Comparison of ENCODE assay signal across 11 cellular contexts in the genomic region with DNA sequence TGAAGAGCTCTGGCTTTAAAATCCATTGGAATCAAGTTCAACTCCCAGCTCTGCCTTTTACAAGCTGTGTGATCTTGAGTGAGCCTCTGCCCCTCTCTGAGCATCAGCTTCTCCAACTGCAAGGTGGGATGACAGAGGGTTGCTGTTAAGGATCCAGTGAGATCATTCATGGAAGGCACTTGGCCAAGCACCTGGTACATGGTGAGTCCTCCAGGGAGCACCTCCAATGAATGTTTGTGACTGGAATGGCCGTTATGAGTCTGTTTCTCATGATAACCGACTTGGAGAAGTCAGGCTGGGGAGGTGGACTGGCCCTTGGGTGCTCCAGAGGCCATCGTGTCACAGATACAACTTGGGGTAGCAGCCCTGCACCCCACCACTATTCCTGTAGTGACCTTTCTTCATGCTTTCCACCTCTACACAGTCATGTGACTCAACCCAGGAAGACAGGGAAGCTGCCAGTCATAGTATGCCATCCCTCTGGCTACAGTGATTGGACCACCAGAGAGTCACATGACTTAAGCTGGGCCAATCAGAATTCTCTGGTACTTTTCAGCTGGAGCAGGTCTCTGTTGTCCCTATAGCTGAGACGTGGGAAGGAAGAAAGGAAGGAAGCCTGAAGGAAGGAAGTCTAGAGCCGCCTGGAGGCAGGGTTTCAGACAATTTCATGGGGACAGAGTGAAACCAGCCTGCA. TPM values are rescaled to one million over a fixed set of nuclear protein-coding genes. Genes with fewer than 3 reads are reported as not detected.
DNase-seq lines count a peak whose midpoint lies in the region; ATAC-seq and TF ChIP-seq lines count a peak whose summit lies in the region.
"Had no signal": no experiment of that assay in that cellular context is flagged by ENCODE, and none has a peak within 500 bp of the region (broad histone marks: within the 10 kb centered on the region; RNA-seq: fewer than 3 reads in every experiment).

No MANE protein-coding gene starts in this region.

- H3K79me2 ChIP-seq in Loucy (ENCODE audit: insufficient read depth, low read length) = no peaks in the 10 kb centered on the region
- H3K79me2 ChIP-seq in osteoblast (ENCODE audit: insufficient read depth, low read length) = no peaks in the 10 kb centered on the region

- H3K27ac Mint-ChIP-seq in activated T-helper 17 cell treated with anti-CD3 and anti-CD28 coated beads, Interleukin-2, amount 50 U/mL, for 72 hours = no peak overlapping the region
- H3K27ac Mint-ChIP-seq: activated T-cell treated with anti-CD3 and anti-CD28 coated beads, Interleukin-2, amount 50 U/mL, for 72 hours had no signal

- WGBS in stomach, 5 donors = 70 to 78% (median 73%) methylated on average over 5 of the region's 5 CpGs

- H3K27me3 Mint-ChIP-seq in activated T-helper 17 cell treated with anti-CD3 and anti-CD28 coated beads, Interleukin-2, amount 50 U/mL, for 72 hours = peaks cover 3% of the 10 kb centered on the region

- no peak for TF ChIP-seq POLR2A in stomach (IDR thresholded peaks at IDR 0.05)

- no peak for TF ChIP-seq EP300 in stomach (IDR thresholded peaks at IDR 0.05)

- peak; percentile 45 for ATAC-seq in activated T-helper 17 cell treated with anti-CD3 and anti-CD28 coated beads, Interleukin-2, amount 50 U/mL, for 72 hours (replicated peaks)
- ATAC-seq: sciatic nerve had no signal

- H3K4me1 ChIP-seq in Loucy (ENCODE audit: insufficient read depth, low read length, poor library complexity, severe bottlenecking) (peaks cover 6% of the 10 kb centered on the region), osteoblast (ENCODE audit: insufficient read depth, low read length) (no peaks in the 10 kb centered on the region), colonic mucosa (no peaks in the 10 kb centered on the region), stomach (no peaks in the 10 kb centered on the region)

- H3K36me3 Mint-ChIP-seq in activated T-helper 17 cell treated with anti-CD3 and anti-CD28 coated beads, Interleukin-2, amount 50 U/mL, for 72 hours (ENCODE audit: low read depth) = no peaks in the 10 kb centered on the region

- H3F3A ChIP-seq in Loucy (ENCODE audit: low read depth) = no peaks in the 10 kb centered on the region

- H3K4me1 Mint-ChIP-seq in activated T-helper 17 cell treated with anti-CD3 and anti-CD28 coated beads, Interleukin-2, amount 50 U/mL, for 72 hours = peaks cover 5% of the 10 kb centered on the region

- DNase-seq in ELR (ENCODE audit: low read depth) (peak; percentile 18), osteoblast (ENCODE audit: insufficient read length, low spot score, missing footprints) (peak; percentile 48), colonic mucosa (no peak), stomach (no peak), kidney tubule cell (ENCODE audit: low spot score) (no peak)
- DNase-seq: activated T-cell treated with anti-CD3 and anti-CD28 coated beads, Interleukin-2, amount 50 U/mL, for 72 hours; anterior cingulate cortex; glutamatergic neuron had no signal

- TF ChIP-seq CTCF in Loucy (conservative IDR thresholded peaks at IDR 0.05; ENCODE audit: low read length) (no peak), osteoblast (IDR thresholded peaks at IDR 0.05; ENCODE audit: extremely low read depth, low read depth, low read length) (no peak), colonic mucosa (IDR thresholded peaks at IDR 0.05) (no peak), stomach (IDR thresholded peaks at IDR 0.05) (no peak)

- H3K4me2 ChIP-seq in Loucy (ENCODE audit: low read depth, low read length, poor library complexity, severe bottlenecking) (no peak overlapping the region), osteoblast (ENCODE audit: insufficient read depth, low read length) (no peak overlapping the region)

- H3K27me3 ChIP-seq in Loucy (ENCODE audit: insufficient read depth, low read length, poor library complexity, severe bottlenecking) (no peaks in the 10 kb centered on the region), osteoblast (ENCODE audit: insufficient read depth, low read length) (peaks cover 3% of the 10 kb centered on the region), colonic mucosa (no peaks in the 10 kb centered on the region), stomach (peaks cover 0 to 19% (median 5%) of the 10 kb centered on the region in 3 donors)

- no peaks in the 10 kb centered on the region for H3K9me3 ChIP-seq in Loucy (ENCODE audit: insufficient read depth, low read depth, low read length)
- H3K9me3 ChIP-seq in osteoblast (ENCODE audit: low read depth, low read length) = peaks cover under 1% of the 10 kb centered on the region
- no peaks in the 10 kb centered on the region for H3K9me3 ChIP-seq in colonic mucosa
- no peaks in the 10 kb centered on the region for H3K9me3 ChIP-seq in stomach

- no peak overlapping the region for H3K4me3 Mint-ChIP-seq in activated T-helper 17 cell treated with anti-CD3 and anti-CD28 coated beads, Interleukin-2, amount 50 U/mL, for 72 hours

- H3K4me3 ChIP-seq in Loucy (ENCODE audit: low read length, poor library complexity, severe bottlenecking) (no peak overlapping the region), osteoblast (ENCODE audit: insufficient read depth, low read length) (no peak overlapping the region), colonic mucosa (no peak overlapping the region), stomach (no peak overlapping the region)

- H4K20me1 ChIP-seq in Loucy (ENCODE audit: insufficient read depth, low read length, poor library complexity, severe bottlenecking) (no peaks in the 10 kb centered on the region), osteoblast (ENCODE audit: insufficient read depth, low read length) (no peaks in the 10 kb centered on the region)

- 0 out of 2 replicates have a peak overlapping the region, but pooled peaks have one; percentile 33 for H2AFZ ChIP-seq in Loucy (ENCODE audit: low read length)
- H2AFZ ChIP-seq in osteoblast (ENCODE audit: low read length) = no peak overlapping the region

- H3K27ac ChIP-seq in osteoblast (ENCODE audit: low read depth, low read length) (no peak overlapping the region), colonic mucosa (no peak overlapping the region), stomach (no peak overlapping the region)

- H3K9ac ChIP-seq in Loucy (ENCODE audit: low read depth, low read length, poor library complexity, severe bottlenecking) (no peak overlapping the region), colonic mucosa (ENCODE audit: low read depth in 2 of 2, low read length in 2 of 2) (no peak overlapping the region)

- H3K9me2 ChIP-seq in Loucy (replicated peaks; ENCODE audit: low read depth, low read length) = no peaks in the 10 kb centered on the region

- no peaks in the 10 kb centered on the region for H3K36me3 ChIP-seq in Loucy (ENCODE audit: insufficient read depth, low read length)
- no peaks in the 10 kb centered on the region for H3K36me3 ChIP-seq in osteoblast (ENCODE audit: insufficient read depth, low read length)
- H3K36me3 ChIP-seq in colonic mucosa = no peaks in the 10 kb centered on the region
- no peaks in the 10 kb centered on the region for H3K36me3 ChIP-seq in stomach

- H3K9me3 Mint-ChIP-seq in activated T-helper 17 cell treated with anti-CD3 and anti-CD28 coated beads, Interleukin-2, amount 50 U/mL, for 72 hours = peaks cover 3% of the 10 kb centered on the region

- intact Hi-C loops in colonic mucosa (cut with DNase I) = no loop called here
- intact Hi-C loops in stomach (cut with DNase I; ENCODE audit: low total_unique reads) = no loop called here

RNA-seq across cellular contexts. Expression of gene CUX2, which starts 32.9 kb away (rescaled TPM):
- under 1 TPM in 1 of 2 donors, not detected in 1; 0.24 TPM for total RNA-seq in activated T-helper 17 cell treated with anti-CD3 and anti-CD28 coated beads, Interleukin-2, amount 50 U/mL, for 72 hours
- total RNA-seq in osteoblast = not detected in 2 replicates
- under 1 TPM; 0.05 to 0.11 TPM for total RNA-seq in colonic mucosa
- 1 to 10 TPM in 1 of 5 donors, under 1 TPM in 3, not detected in 1; under 0.01 to 3.1 (median 0.24) TPM for total RNA-seq in stomach
- polyA plus RNA-seq in stomach = under 1 TPM; 0.38 to 0.92 (median 0.50) TPM

Comparison
In these comparisons a context has a peak if more than half of its experiments do, and no peak if none do; other contexts are left out.
1. DNase-seq: peak in ELR (single experiment) and osteoblast (single experiment); none in colonic mucosa (single experiment), stomach (single experiment) and kidney tubule cell (single experiment).